In the genomic region with DNA sequence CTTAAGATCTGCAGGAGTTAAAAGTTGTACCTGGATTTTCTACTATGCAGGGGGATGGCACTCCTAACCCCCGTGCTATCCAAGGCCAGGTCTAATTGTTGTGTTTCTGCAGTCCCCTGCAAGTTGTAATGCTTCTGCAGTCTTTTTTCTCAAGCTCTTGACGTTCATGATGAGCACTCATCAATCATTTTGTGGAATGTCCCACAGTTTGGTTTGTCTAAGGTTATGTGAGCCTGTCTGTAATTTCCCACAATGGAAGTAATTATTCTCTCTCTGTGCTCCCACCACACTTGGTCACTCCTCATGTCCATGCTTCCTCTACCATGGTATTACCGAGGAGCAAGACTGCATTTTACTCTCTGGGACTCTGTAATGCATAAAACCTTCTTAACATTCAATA, we compare ENCODE assay signal across 8 cellular contexts.
"Had no signal": no experiment of that assay in that cellular context is flagged by ENCODE, and none has a peak within 500 bp of the region (broad histone marks: within the 10 kb centered on the region; RNA-seq: fewer than 3 reads in every experiment).

No MANE protein-coding gene starts in this region.

- H3K9me3 Mint-ChIP-seq: GM23338, H9, IgD-negative memory B cell had no signal

- H3K27ac Mint-ChIP-seq: GM23338, H9, IgD-negative memory B cell had no signal

- DNase-seq: H9, HCEC 1CT had no signal

- FAIRE-seq: H1, H54, HepG2 had no signal

- ATAC-seq: GM23338, HepG2 had no signal

- H3K4me2 ChIP-seq: GM23338 had no signal

- H3K4me3 Mint-ChIP-seq: GM23338, H9, IgD-negative memory B cell had no signal

- H3K36me3 Mint-ChIP-seq: IgD-negative memory B cell had no signal

- H3K4me3 ChIP-seq: GM23338 had no signal

- H3K27ac ChIP-seq: HL-60 had no signal

- H2AFZ ChIP-seq: GM23338 had no signal

- H3K4me1 Mint-ChIP-seq: GM23338, IgD-negative memory B cell had no signal
